Comparison of ENCODE assay signal across 8 cellular contexts in the genomic region with DNA sequence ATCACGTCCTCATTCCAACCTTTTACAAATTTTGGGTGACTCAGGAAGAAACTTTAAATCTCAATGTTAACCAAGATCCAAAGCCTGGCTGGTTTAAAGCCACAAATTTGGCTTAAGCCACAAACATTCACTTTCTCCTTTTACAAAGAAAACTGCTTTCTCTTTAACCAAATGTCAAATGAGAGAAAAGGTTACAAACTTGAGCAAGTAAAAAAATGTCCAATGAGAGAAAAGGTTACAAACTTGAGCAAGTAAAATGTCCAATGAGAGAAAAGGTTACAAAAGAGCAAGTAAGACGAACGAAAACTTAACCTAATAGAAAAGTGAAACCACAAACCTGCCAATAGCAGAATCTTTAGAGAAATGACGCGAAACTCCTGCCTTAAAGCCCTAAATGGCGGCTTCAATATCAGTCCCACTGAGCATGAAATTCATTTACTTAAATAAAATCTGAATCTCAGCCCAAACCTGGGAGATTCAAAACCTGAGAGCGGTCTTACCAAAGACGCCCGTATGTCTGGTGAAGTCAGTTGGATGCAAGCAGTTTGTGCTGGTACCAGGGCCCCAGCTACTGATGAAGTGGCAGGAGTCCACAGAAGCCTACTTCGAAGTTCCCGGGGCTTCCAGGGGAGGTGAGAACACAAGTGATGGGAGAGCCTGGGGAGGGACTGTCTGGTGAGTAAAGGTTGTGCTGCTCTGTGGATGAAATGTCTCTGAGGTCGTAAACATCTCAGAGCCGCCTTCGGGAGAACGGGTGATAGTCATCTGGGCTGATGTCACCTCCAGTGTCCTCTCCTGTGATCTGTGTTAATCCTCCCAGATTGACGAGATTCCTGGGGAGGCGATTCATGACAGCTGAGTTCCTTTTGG.
DNase-seq lines count a peak whose midpoint lies in the region; ATAC-seq and TF ChIP-seq lines count a peak whose summit lies in the region.

No MANE protein-coding gene starts in this region.

- ATAC-seq in CD4-positive, alpha-beta T cell (ENCODE audit: poor library complexity), result peak; percentile 82
- ATAC-seq in GM19043 (IDR thresholded peaks at IDR 0.05; ENCODE audit: low read depth, unreplicated experiment) (peak; percentile 80), HG03159 (IDR thresholded peaks at IDR 0.05; ENCODE audit: unreplicated experiment) (peak; percentile 83), natural killer cell (peak; percentile 85 to 90 (median 87))
- peak; percentile 81 for ATAC-seq in activated CD8-positive, alpha-beta T cell treated with anti-CD3 and anti-CD28 coated beads for 36 hours

- H3K4me3 ChIP-seq in urinary bladder (ENCODE audit: low read depth, low read length), result peak overlapping the region; percentile 55

- H3K27me3 Mint-ChIP-seq in CD4-positive, alpha-beta T cell, result no peaks in the 10 kb centered on the region
- H3K27me3 Mint-ChIP-seq in activated CD8-positive, alpha-beta T cell treated with anti-CD3 and anti-CD28 coated beads for 36 hours, result no peaks in the 10 kb centered on the region
- peaks cover 0 to 5% of the 10 kb centered on the region in 2 donors for H3K27me3 Mint-ChIP-seq in natural killer cell (ENCODE audit: low read depth in 2 of 2)

- H3K4me1 Mint-ChIP-seq in CD4-positive, alpha-beta T cell (ENCODE audit: low read depth), result peaks cover 40% of the 10 kb centered on the region
- peaks cover 20% of the 10 kb centered on the region for H3K4me1 Mint-ChIP-seq in activated CD8-positive, alpha-beta T cell treated with anti-CD3 and anti-CD28 coated beads for 36 hours (ENCODE audit: low read depth)
- H3K4me1 Mint-ChIP-seq in natural killer cell, result peaks cover 24 to 33% of the 10 kb centered on the region in 2 donors

- H3K27me3 ChIP-seq in CD4-positive, alpha-beta T cell (ENCODE audit: control insufficient read depth, insufficient read depth, low read length), result no peaks in the 10 kb centered on the region

- peak in 7 of 10 experiments; percentile 9 to 48 (median 25) for DNase-seq in CD4-positive, alpha-beta T cell
- DNase-seq in NCI-H526 treated with DMSO at 0.1 percent for 48 hours (lab: John Stamatoyannopoulos, UW) (peak; percentile 76), erythroblast (lab: John Stamatoyannopoulos, UW) (peak; percentile 89 to 92), natural killer cell (peak; percentile 54)
- peak; percentile 45 for DNase-seq in activated CD8-positive, alpha-beta T cell treated with anti-CD3 and anti-CD28 coated beads for 36 hours

- peak overlapping the region; percentile 75 for H3K27ac ChIP-seq in CD4-positive, alpha-beta T cell (ENCODE audit: low read depth, low read length)
- peak overlapping the region; percentile 71 for H3K27ac ChIP-seq in urinary bladder (ENCODE audit: low read depth)

- POLR2A ChIA-PET in CD4-positive, alpha-beta T cell (lab: Charles Lee), result interaction anchor here (0.7 to 3.5 kb wide), 12 partner anchors 14 to 716 kb away, joined by 3 to 56 read pairs (median 6); partner anchors contain the start of genes INSIG1, PAXIP1 and RBM33
- POLR2A ChIA-PET in activated CD8-positive, alpha-beta T cell treated with anti-CD3 and anti-CD28 coated beads for 36 hours (lab: Charles Lee), result interaction anchor here (0.6 to 2.1 kb wide), 9 partner anchors 14 to 371 kb away, joined by 3 to 9 read pairs (median 3); partner anchors contain the start of gene INSIG1

- TF ChIP-seq POLR2A in erythroblast (IDR thresholded peaks at IDR 0.05; ENCODE audit: low read length), result peak; percentile 46

- peak overlapping the region; percentile 93 for H3K4me3 Mint-ChIP-seq in CD4-positive, alpha-beta T cell
- H3K4me3 Mint-ChIP-seq in activated CD8-positive, alpha-beta T cell treated with anti-CD3 and anti-CD28 coated beads for 36 hours, result peak overlapping the region; percentile 83
- H3K4me3 Mint-ChIP-seq in natural killer cell, result peak overlapping the region; percentile 99

- intact Hi-C loops in CD4-positive, alpha-beta T cell (cut with DNase I, micrococcal nuclease), result loop anchor here (1.0 to 10.0 kb wide), 12 partner anchors 25 to 1964 kb away; partner anchors contain the start of genes LMBR1 (in 1 of the 2), PAXIP1 (in 1 of the 2) and RBM33 (in 1 of the 2)
- intact Hi-C loops in activated CD8-positive, alpha-beta T cell treated with anti-CD3 and anti-CD28 coated beads for 36 hours (cut with micrococcal nuclease), result loop anchor here (5.0 to 10.0 kb wide), 4 partner anchors 79 to 434 kb away; partner anchors contain the start of gene INSIG1
- intact Hi-C loops in natural killer cell (cut with micrococcal nuclease), result loop anchor here (1.0 to 5.0 kb wide), 3 partner anchors 75 to 371 kb away; partner anchors contain the start of gene PAXIP1

- H3K36me3 ChIP-seq in urinary bladder (ENCODE audit: insufficient read depth), result no peaks in the 10 kb centered on the region

- no peaks in the 10 kb centered on the region for H3K9me3 ChIP-seq in CD4-positive, alpha-beta T cell (ENCODE audit: control insufficient read depth, low read length)

- no peaks in the 10 kb centered on the region for H3K4me1 ChIP-seq in urinary bladder (ENCODE audit: insufficient read depth)

- H3K36me3 Mint-ChIP-seq in CD4-positive, alpha-beta T cell (ENCODE audit: low read depth), result peaks cover 25% of the 10 kb centered on the region
- peaks cover 11% of the 10 kb centered on the region for H3K36me3 Mint-ChIP-seq in activated CD8-positive, alpha-beta T cell treated with anti-CD3 and anti-CD28 coated beads for 36 hours (ENCODE audit: low read depth)
- H3K36me3 Mint-ChIP-seq in natural killer cell, result no peaks in the 10 kb centered on the region

- no peaks in the 10 kb centered on the region for H3K9me3 Mint-ChIP-seq in CD4-positive, alpha-beta T cell
- no peaks in the 10 kb centered on the region for H3K9me3 Mint-ChIP-seq in activated CD8-positive, alpha-beta T cell treated with anti-CD3 and anti-CD28 coated beads for 36 hours
- H3K9me3 Mint-ChIP-seq in natural killer cell, result no peaks in the 10 kb centered on the region

- CTCF ChIA-PET in CD4-positive, alpha-beta T cell (lab: Charles Lee), result interaction anchor here (1.2 to 4.3 kb wide), 13 partner anchors 13 to 840 kb away, joined by 3 to 47 read pairs (median 5); partner anchors contain the start of gene PAXIP1
- CTCF ChIA-PET in activated CD8-positive, alpha-beta T cell treated with anti-CD3 and anti-CD28 coated beads for 36 hours (lab: Charles Lee), result interaction anchor here (0.7 to 4.6 kb wide), 28 partner anchors 10 to 675 kb away, joined by 3 to 155 read pairs (median 6); no protein-coding TSS in a partner anchor

- TF ChIP-seq CTCF in CD4-positive, alpha-beta T cell (IDR thresholded peaks at IDR 0.05), result no peak
- no peak for TF ChIP-seq CTCF in activated CD8-positive, alpha-beta T cell treated with anti-CD3 and anti-CD28 coated beads for 36 hours (IDR thresholded peaks at IDR 0.05)
- no peak for TF ChIP-seq CTCF in natural killer cell (IDR thresholded peaks at IDR 0.05)

- 4% methylated on average over 17 of the region's 17 CpGs for WGBS in urinary bladder

- H3K27ac Mint-ChIP-seq in CD4-positive, alpha-beta T cell, result peak overlapping the region; percentile 96
- H3K27ac Mint-ChIP-seq in activated CD8-positive, alpha-beta T cell treated with anti-CD3 and anti-CD28 coated beads for 36 hours, result peak overlapping the region; percentile 99
- H3K27ac Mint-ChIP-seq in natural killer cell, result peak overlapping the region; percentile 99

Comparison
In these comparisons a context has a peak if more than half of its experiments do, and no peak if none do; other contexts are left out.
1. Peak in every context shown above with its lines: DNase-seq, ATAC-seq, H3K4me3 ChIP-seq and H3K27ac ChIP-seq.
2. DNase-seq: peak in every context shown above with its lines; median percentile 90 in erythroblast; 76 in NCI-H526 treated with DMSO at 0.1 percent for 48 hours; 54 in natural killer cell; 45 in activated CD8-positive, alpha-beta T cell treated with anti-CD3 and anti-CD28 coated beads for 36 hours; 25 in CD4-positive, alpha-beta T cell.